In genomic region chr2:177633910-177634294, GRCh38 we compare ENCODE assay signal across 12 cellular contexts.
DNase-seq lines count a peak whose midpoint lies in the region; ATAC-seq and TF ChIP-seq lines count a peak whose summit lies in the region.
"Had no signal": no experiment of that assay in that cellular context is flagged by ENCODE, and none has a peak within 500 bp of the region (broad histone marks: within the 10 kb centered on the region; RNA-seq: fewer than 3 reads in every experiment).

No MANE protein-coding gene starts in this region.

- H3K4me3 Mint-ChIP-seq in osteocyte (ENCODE audit: unreplicated experiment): peak overlapping the region; percentile 70

- no peaks in the 10 kb centered on the region for H3K9me3 Mint-ChIP-seq in osteocyte (ENCODE audit: unreplicated experiment)

- peaks cover 5% of the 10 kb centered on the region for H3K4me1 Mint-ChIP-seq in osteocyte (ENCODE audit: unreplicated experiment)

- H3K27me3 ChIP-seq in KMS-11 (ENCODE audit: insufficient read depth, low read depth): no peaks in the 10 kb centered on the region
- H3K27me3 ChIP-seq: cardiac muscle cell, SJSA1, upper lobe of left lung had no signal

- H3K4me2 ChIP-seq in KMS-11: peak overlapping the region; percentile 47; the same call in 1 of the 2 replicates

- DNase-seq in COR-L47 (lab: John Stamatoyannopoulos, UW) (peak; percentile 58), dermis blood vessel endothelial cell (peak; percentile 56), osteocyte (ENCODE audit: extremely low spot score, unreplicated experiment) (no peak), AG08396 (ENCODE audit: low spot score) (no peak), HUDEP-2 (lab: John Stamatoyannopoulos, UW; ENCODE audit: unreplicated experiment in 76 of 76) (no peak)
- DNase-seq: DMS79 treated with DMSO at 0.1 percent for 48 hours had no signal

- H3K79me2 ChIP-seq in KMS-11 (ENCODE audit: insufficient read depth, low read depth): no peaks in the 10 kb centered on the region

- H3K27me3 Mint-ChIP-seq in osteocyte (ENCODE audit: unreplicated experiment): peaks cover 2% of the 10 kb centered on the region

- H2AFZ ChIP-seq in KMS-11 (ENCODE audit: low read depth): peak overlapping the region; percentile 43; the same call in 1 of the 2 replicates

- H3K9ac ChIP-seq in KMS-11: no peak overlapping the region; the same call in 1 of the 2 replicates

- TF ChIP-seq CTCF in KMS-11 (conservative IDR thresholded peaks at IDR 0.05; ENCODE audit: low read depth, low read length) (no peak), osteocyte (IDR thresholded peaks at IDR 0.05) (no peak)

- H3K36me3 ChIP-seq in KMS-11 (ENCODE audit: insufficient read depth): no peaks in the 10 kb centered on the region
- H3K36me3 ChIP-seq: cardiac muscle cell, SJSA1, upper lobe of left lung had no signal

- H3K4me1 ChIP-seq in KMS-11 (ENCODE audit: low read depth, poor library complexity, severe bottlenecking): peaks cover 8% of the 10 kb centered on the region
- H3K4me1 ChIP-seq: SJSA1, upper lobe of left lung had no signal

- H3K27ac ChIP-seq in KMS-11: no peak overlapping the region
- H3K27ac ChIP-seq: cardiac muscle cell, SJSA1 had no signal

- no peak for ATAC-seq in esophagus mucosa
- no peak for ATAC-seq in HG03097 (IDR thresholded peaks at IDR 0.05; ENCODE audit: low FRiP score, unreplicated experiment)

- H3K4me3 ChIP-seq in KMS-11 (IDR thresholded peaks at IDR 0.05; ENCODE audit: insufficient read depth, low read depth, low read length): no peak overlapping the region
- H3K4me3 ChIP-seq: cardiac muscle cell, SJSA1 had no signal

- peak overlapping the region; percentile 72 for H3K27ac Mint-ChIP-seq in osteocyte (ENCODE audit: unreplicated experiment)

- H4K20me1 ChIP-seq in KMS-11 (ENCODE audit: insufficient read depth): no peaks in the 10 kb centered on the region

- H3K36me3 Mint-ChIP-seq in osteocyte (ENCODE audit: unreplicated experiment): no peaks in the 10 kb centered on the region

Comparison
In these comparisons a context has a peak if more than half of its experiments do, and no peak if none do; other contexts are left out.
1. DNase-seq: peak in COR-L47 (single experiment) and dermis blood vessel endothelial cell (single experiment); none in osteocyte (single experiment), AG08396 (single experiment) and HUDEP-2 (0 of 76).